1 cellular context compared by ENCODE assay signal in genomic region chr11:93059074-93059957, GRCh38.
TF ChIP-seq lines count a peak whose summit lies in the region.

No MANE protein-coding gene starts in this region.

TF ChIP-seq in SK-N-SH, 30 proteins besides CTCF, POLR2A, EP300 and RAD21 (continued from another document):
- TF ChIP-seq ZBTB33 (IDR thresholded peaks at IDR 0.05; ENCODE audit: borderline replicate concordance, low read depth) (no peak), RXRA (IDR thresholded peaks at IDR 0.05; ENCODE audit: borderline replicate concordance, low read depth) (no peak)
TF ChIP-seq in SK-N-SH: peak in this region for 6.
